In genomic region chr17:79126139-79126538, GRCh38 we compare ENCODE assay signal across 1 cellular context.
TF ChIP-seq lines count a peak whose summit lies in the region.

No MANE protein-coding gene starts in this region.

TF ChIP-seq in A549, 52 proteins besides CTCF, POLR2A, EP300 and RAD21 (continued from another document):
- TF ChIP-seq PBX3 (IDR thresholded peaks at IDR 0.05) (no peak), ZC3H11A (IDR thresholded peaks at IDR 0.05) (no peak)
